Comparison of ENCODE assay signal across 8 cellular contexts in genomic region chr19:11587302-11587972, GRCh38. TPM values are rescaled to one million over a fixed set of nuclear protein-coding genes. Genes with fewer than 3 reads are reported as not detected.
DNase-seq lines count a peak whose midpoint lies in the region; ATAC-seq and TF ChIP-seq lines count a peak whose summit lies in the region.

No MANE protein-coding gene starts in this region.

- peak; percentile 93 for ATAC-seq in lung (ENCODE audit: insufficient read depth, low FRiP score)
- ATAC-seq in HG03342 (IDR thresholded peaks at IDR 0.05; ENCODE audit: unreplicated experiment) = no peak

- H3K27ac ChIP-seq in BLaER1 treated with 17β-estradiol and CSF1 and Interleukin-3, amounts not matched to agents 10 nM and 100 nM = no peak overlapping the region
- no peak overlapping the region for H3K27ac ChIP-seq in lung (ENCODE audit: low read depth in 1 of 2, low read length in 1 of 2)

- peaks cover 25 to 48% (median 38%) of the 10 kb centered on the region in 10 experiments for H3K4me1 ChIP-seq in BLaER1 treated with 17β-estradiol and CSF1 and Interleukin-3, amounts not matched to agents 10 nM and 100 nM
- no peaks in the 10 kb centered on the region for H3K4me1 ChIP-seq in lung (ENCODE audit: control insufficient read depth in 2 of 2, insufficient read depth in 2 of 2, low read length in 2 of 2)

- no peaks in the 10 kb centered on the region for H3K36me3 Mint-ChIP-seq in HFFc6 (ENCODE audit: low read depth)

- no peak overlapping the region for H3K4me3 ChIP-seq in BLaER1 treated with 17β-estradiol and CSF1 and Interleukin-3, amounts not matched to agents 10 nM and 100 nM
- H3K4me3 ChIP-seq in lung = no peak overlapping the region

- H3K9ac ChIP-seq in BLaER1 treated with 17β-estradiol and CSF1 and Interleukin-3, amounts not matched to agents 10 nM and 100 nM = 0 out of 22 replicates have a peak overlapping the region, but pooled peaks of 2 of the 11 experiments have one; percentile 35 to 37

- H3K9me3 ChIP-seq in BLaER1 treated with 17β-estradiol and CSF1 and Interleukin-3, amounts not matched to agents 10 nM and 100 nM (replicated peaks in 1 of 11) = no peaks in the 10 kb centered on the region
- no peaks in the 10 kb centered on the region for H3K9me3 ChIP-seq in lung (ENCODE audit: control insufficient read depth in 2 of 2, insufficient read depth in 1 of 2, low read length in 1 of 2)

- H4K20me1 ChIP-seq in BLaER1 treated with 17β-estradiol and CSF1 and Interleukin-3, amounts not matched to agents 10 nM and 100 nM = no peaks in the 10 kb centered on the region

- peak overlapping the region; percentile 57 for H3K4me3 Mint-ChIP-seq in HFFc6

- 4 to 12% methylated on average over 7 of the region's 7 CpGs for WGBS in lung, 2 donors

- H3K27me3 Mint-ChIP-seq in HFFc6 (ENCODE audit: insufficient read depth) = peaks cover 10% of the 10 kb centered on the region

- H3K36me3 ChIP-seq in BLaER1 treated with 17β-estradiol and CSF1 and Interleukin-3, amounts not matched to agents 10 nM and 100 nM = no peaks in the 10 kb centered on the region
- no peaks in the 10 kb centered on the region for H3K36me3 ChIP-seq in lung (ENCODE audit: control insufficient read depth in 2 of 2, insufficient read depth in 2 of 2, low read length in 2 of 2)

- H3K9me3 Mint-ChIP-seq in HFFc6 = no peaks in the 10 kb centered on the region

- DNase-seq in HFFc6 (peak; percentile 38), NCI-H69 (lab: John Stamatoyannopoulos, UW) (peak; percentile 89), dermis blood vessel endothelial cell (peak; percentile 78), lung (ENCODE audit: low spot score) (peak; percentile 76)
- DNase-seq in activated CD4-positive, alpha-beta T cell treated with anti-CD3 and anti-CD28 coated beads, Interleukin-2, amount 50 U/mL, for 1 hour = peak; percentile 75
- DNase-seq in stimulated activated CD4-positive, alpha-beta T cell treated with anti-CD3 and anti-CD28 coated beads, TNF-alpha, amount 100 ng/mL, for 4 hours (ENCODE audit: low read depth in 3 of 3) = peak; percentile 52 to 64 (median 58)

- peaks cover 10% of the 10 kb centered on the region for H3K4me1 Mint-ChIP-seq in HFFc6 (ENCODE audit: low read depth)

- no peaks in the 10 kb centered on the region for H3K27me3 ChIP-seq in BLaER1 treated with 17β-estradiol and CSF1 and Interleukin-3, amounts not matched to agents 10 nM and 100 nM
- no peaks in the 10 kb centered on the region for H3K27me3 ChIP-seq in lung (ENCODE audit: control insufficient read depth, insufficient read depth)

- TF ChIP-seq CTCF in HFFc6 (IDR thresholded peaks at IDR 0.05) = peak; percentile 84
- peak; percentile 98 for TF ChIP-seq CTCF in lung (IDR thresholded peaks at IDR 0.05; ENCODE audit: control extremely low read depth, extremely low read depth)

- H3K4me2 ChIP-seq in BLaER1 treated with 17β-estradiol and CSF1 and Interleukin-3, amounts not matched to agents 10 nM and 100 nM = peak overlapping the region in 6 of 11 experiments; percentile 7 to 56 (median 48); a peak in 5 of 22 replicates

- H3K27ac Mint-ChIP-seq in HFFc6 = no peak overlapping the region

RNA-seq across cellular contexts. Expression of gene ZNF627, which starts 9.8 kb away (rescaled TPM):
- 1 to 10 TPM; 5.7 to 8.7 (median 7.5) TPM for total RNA-seq in HFFc6 (2021; fragmentation: NEBNext Ultra II Directional; extraction: Animal tissue kit (Norgen Biotek cat#: 25700))
- total RNA-seq in dermis blood vessel endothelial cell (20.1 and 28.9 TPM in 2 replicates), lung (10 to 100 TPM; 10.2 to 30.6 TPM)
- polyA plus RNA-seq in lung = 1 to 10 TPM; 4.8 to 7.4 TPM

RNA-seq across cellular contexts. Expression of gene ACP5, which starts 10.0 kb away (rescaled TPM):
- total RNA-seq in HFFc6 (2021; fragmentation: NEBNext Ultra II Directional; extraction: Animal tissue kit (Norgen Biotek cat#: 25700)) = 1 to 10 TPM; 1.5 to 2.8 (median 2.3) TPM
- 0.37 and 8.8 TPM in 2 replicates for total RNA-seq in dermis blood vessel endothelial cell
- total RNA-seq in lung = 100 to 1,000 TPM in 1 of 2 donors, 10 to 100 TPM in 1; 22.5 to 184 TPM
- 100 to 1,000 TPM in 1 of 2 donors, 10 to 100 TPM in 1; 95.6 to 301 TPM for polyA plus RNA-seq in lung

RNA-seq across cellular contexts. Expression of gene ELOF1, which starts 28.4 kb away (rescaled TPM):
- total RNA-seq in HFFc6 (2021; fragmentation: NEBNext Ultra II Directional; extraction: Animal tissue kit (Norgen Biotek cat#: 25700)) = 10 to 100 TPM; 72.3 to 85.5 (median 78.7) TPM
- total RNA-seq in dermis blood vessel endothelial cell = 16.9 and 24.5 TPM in 2 replicates
- total RNA-seq in lung = 10 to 100 TPM; 19.2 to 64.2 TPM
- polyA plus RNA-seq in lung = 10 to 100 TPM; 56.9 to 82.8 TPM

RNA-seq across cellular contexts. Expression of gene CNN1, which starts 48.8 kb away (rescaled TPM):
- 1 to 10 TPM; 6.5 to 9.3 (median 8.0) TPM for total RNA-seq in HFFc6 (2021; fragmentation: NEBNext Ultra II Directional; extraction: Animal tissue kit (Norgen Biotek cat#: 25700))
- total RNA-seq in dermis blood vessel endothelial cell (0.19 and 1.2 TPM in 2 replicates), lung (10 to 100 TPM; 16.5 to 34.9 TPM)
- 10 to 100 TPM; 17.2 to 27.8 TPM for polyA plus RNA-seq in lung

RNA-seq across cellular contexts. Expression of gene ECSIT, which starts 58.5 kb away (rescaled TPM):
- total RNA-seq in HFFc6 (2021; fragmentation: NEBNext Ultra II Directional; extraction: Animal tissue kit (Norgen Biotek cat#: 25700)) = 10 to 100 TPM; 17.5 to 24.9 (median 19.9) TPM
- total RNA-seq in dermis blood vessel endothelial cell = 36.8 and 37.6 TPM in 2 replicates
- 10 to 100 TPM; 31.7 to 46.4 TPM for total RNA-seq in lung
- 10 to 100 TPM; 34.4 to 58.8 TPM for polyA plus RNA-seq in lung

Comparison
In these comparisons a context has a peak if more than half of its experiments do, and no peak if none do; other contexts are left out.
1. DNase-seq: peak in every context shown above with its lines; median percentile 89 in NCI-H69; 78 in dermis blood vessel endothelial cell; 76 in lung; 75 in activated CD4-positive, alpha-beta T cell treated with anti-CD3 and anti-CD28 coated beads, Interleukin-2, amount 50 U/mL, for 1 hour; 58 in stimulated activated CD4-positive, alpha-beta T cell treated with anti-CD3 and anti-CD28 coated beads, TNF-alpha, amount 100 ng/mL, for 4 hours; 38 in HFFc6.